1 cellular context compared by ENCODE assay signal in genomic region chr12:110731479-110731878, GRCh38.
TF ChIP-seq lines count a peak whose summit lies in the region.

No MANE protein-coding gene starts in this region.

TF ChIP-seq in GM12878, 131 proteins besides CTCF, POLR2A, EP300 and RAD21:
- TF ChIP-seq HDGF (IDR thresholded peaks at IDR 0.05), result no peak
